ENCODE assay signal across 23 cellular contexts in genomic region chr16:88966986-88967799, GRCh38. TPM values are rescaled to one million over a fixed set of nuclear protein-coding genes. Genes with fewer than 3 reads are reported as not detected.
DNase-seq lines count a peak whose midpoint lies in the region; ATAC-seq, FAIRE-seq and TF ChIP-seq lines count a peak whose summit lies in the region.
"Had no signal": no experiment of that assay in that cellular context is flagged by ENCODE, and none has a peak within 500 bp of the region (broad histone marks: within the 10 kb centered on the region; RNA-seq: fewer than 3 reads in every experiment).

No MANE protein-coding gene starts in this region.

- WGBS in HepG2 (ENCODE audit: low lambda C conversion rate) = 29% methylated on average over 35 of the region's 45 CpGs

- TF ChIP-seq POLR2A in HepG2 (IDR thresholded peaks at IDR 0.05; ENCODE audit: insufficient read depth in 1 of 2, low read depth in 2 of 2, low read length in 2 of 2) = no peak

- ATAC-seq in Right ventricle myocardium superior (ENCODE audit: poor library complexity) (no peak), HepG2 (no peak), GM21515 (IDR thresholded peaks at IDR 0.05; ENCODE audit: unreplicated experiment) (no peak), GM19463 (IDR thresholded peaks at IDR 0.05; ENCODE audit: unreplicated experiment) (no peak)

- H3K9me3 ChIP-seq in left ventricle myocardium inferior (replicated peaks) = no peaks in the 10 kb centered on the region
- no peaks in the 10 kb centered on the region for H3K9me3 ChIP-seq in SJCRH30 (replicated peaks)
- no peaks in the 10 kb centered on the region for H3K9me3 ChIP-seq in HepG2 (ENCODE audit: low read length)
- H3K9me3 ChIP-seq: left lung, mucosa of descending colon had no signal

- H3K36me3 ChIP-seq in left ventricle myocardium inferior (no peaks in the 10 kb centered on the region), SJCRH30 (peaks cover 8% of the 10 kb centered on the region), HepG2 (replicated peaks in 1 of 2; ENCODE audit: control insufficient read depth in 1 of 2, insufficient read depth in 2 of 2, low read length in 2 of 2) (no peaks in the 10 kb centered on the region)
- H3K36me3 ChIP-seq: left lung had no signal

- H3K4me3 ChIP-seq in left ventricle myocardium inferior (no peak overlapping the region), SJCRH30 (no peak overlapping the region), HepG2 (replicated peaks in 1 of 3; ENCODE audit: insufficient read depth in 1 of 3, low read depth in 2 of 3, low read length in 3 of 3) (no peak overlapping the region)
- H3K4me3 ChIP-seq: left lung, mucosa of descending colon, smooth muscle cell had no signal

- CTCF ChIA-PET in HepG2 (lab: Yijun Ruan, JAX; ENCODE audit: low intra/inter-chr PET ratio, low total read pairs) = no interaction called here

- H3K27me3 ChIP-seq in left ventricle myocardium inferior (ENCODE audit: low read depth) (peaks cover 87% of the 10 kb centered on the region), SJCRH30 (no peaks in the 10 kb centered on the region), HepG2 (ENCODE audit: control insufficient read depth in 1 of 2, insufficient read depth in 2 of 2, low read length in 2 of 2) (peaks cover 55 to 95% of the 10 kb centered on the region in 2 experiments)

- H3K9ac ChIP-seq in HepG2 (ENCODE audit: insufficient read depth, low read depth, low read length) = no peak overlapping the region

- no peak overlapping the region for H3K4me2 ChIP-seq in HepG2 (ENCODE audit: low read depth, low read length)
- H3K4me2 ChIP-seq: smooth muscle cell had no signal

- DNase-seq in Right ventricle myocardium superior (peak; percentile 38), left ventricle myocardium inferior (no peak), SJCRH30 (peak in 1 of 2 experiments; percentile 16), HepG2 (ENCODE audit: low spot score) (no peak), dedifferentiated amniotic fluid mesenchymal stem cell (ENCODE audit: extremely low spot score) (no peak), NCI-H526 treated with DMSO at 0.1 percent for 48 hours (lab: John Stamatoyannopoulos, UW) (no peak)
- DNase-seq: activated effector memory CD4-positive, alpha-beta T cell treated with Interleukin-2 at 50 U/mL for 16 hours; C1 segment of cervical spinal cord; foreskin fibroblast; GOT3; KG1; NCI-H187 treated with DMSO at 0.1 percent for 48 hours; NCI-H2227 treated with DMSO at 0.1 percent for 48 hours; NK-92 treated with Interleukin-12 subunit alpha and Interleukin-12 subunit beta, amount 100 ng/mL, for 24 hours; nucleus accumbens; stimulated activated CD4-positive, alpha-beta T cell treated with anti-CD3 and anti-CD28 coated beads, Interleukin-4, amount 100 ng/mL, for 4 hours had no signal

- FAIRE-seq in HepG2 (lab: Jason Lieb, UNC) = no peak

- H3K27ac ChIP-seq in left ventricle myocardium inferior (replicated peaks) (no peak overlapping the region), SJCRH30 (peak overlapping the region; percentile 64), HepG2 (ENCODE audit: extremely low read length, insufficient read depth, low read length) (no peak overlapping the region)
- H3K27ac ChIP-seq: left lung had no signal

- intact Hi-C loops in Right ventricle myocardium superior (cut with DNase I) = no loop called here
- intact Hi-C loops in left ventricle myocardium inferior (cut with micrococcal nuclease) = no loop called here
- intact Hi-C loops in HepG2 (cut with micrococcal nuclease; ENCODE audit: unreplicated experiment) = no loop called here

- TF ChIP-seq CTCF in left ventricle myocardium inferior (IDR thresholded peaks at IDR 0.05; ENCODE audit: borderline replicate concordance) (no peak), HepG2 (CRISPR knock-in tag; IDR thresholded peaks at IDR 0.05) (no peak)

- H4K20me1 ChIP-seq in HepG2 (ENCODE audit: insufficient read depth, low read length) = 0 out of 2 replicates have a peak, but pooled peaks cover 2% of the 10 kb centered on the region

- peaks cover 6% of the 10 kb centered on the region for H3K4me1 ChIP-seq in left ventricle myocardium inferior
- peaks cover 62% of the 10 kb centered on the region for H3K4me1 ChIP-seq in SJCRH30
- H3K4me1 ChIP-seq in HepG2 (ENCODE audit: insufficient read depth, low read length) = no peaks in the 10 kb centered on the region

- no TSS peak for BruUV-seq in HepG2 (replicated peaks; lab: Mats Ljungman, UMichigan)

- no peak for TF ChIP-seq RAD21 in HepG2 (CRISPR knock-in tag; IDR thresholded peaks at IDR 0.05)

- POLR2A ChIA-PET in HepG2 (lab: Yijun Ruan, JAX) = no interaction called here

- no peak for TF ChIP-seq EP300 in HepG2 (IDR thresholded peaks at IDR 0.05; ENCODE audit: low read depth in 2 of 2, low read length in 2 of 2)
- TF ChIP-seq EP300 in HepG2 (CRISPR knock-in tag; IDR thresholded peaks at IDR 0.05; ENCODE audit: borderline replicate concordance) = no peak

- H3K79me2 ChIP-seq in HepG2 (ENCODE audit: insufficient read depth, low read length) = no peaks in the 10 kb centered on the region

- H2AFZ ChIP-seq in HepG2 (ENCODE audit: low read length) = no peak overlapping the region

- in situ Hi-C loops in HepG2 (cut with HindIII; ENCODE audit: extremely low pct_ligation_motif_present, low pct_unique_long_range_greater_than_20kb) = no loop called here

TF ChIP-seq in HepG2, 621 proteins besides CTCF, POLR2A, EP300 and RAD21:
- TF ChIP-seq REL (CRISPR knock-in tag; conservative IDR thresholded peaks at IDR 0.05) = no peak
- no peak for TF ChIP-seq MBD4 (IDR thresholded peaks at IDR 0.05; ENCODE audit: borderline replicate concordance, low read length)
- TF ChIP-seq EZH2 (conservative IDR thresholded peaks at IDR 0.05; ENCODE audit: low read depth, low read length) = peak; percentile 92; the same call in 1 of the 2 replicates
TF ChIP-seq in HepG2: peak in this region for 1.

RNA-seq across cellular contexts. Expression of gene CBFA2T3, which starts 9.8 kb away (rescaled TPM):
- total RNA-seq in Right ventricle myocardium superior = 8.6 TPM
- total RNA-seq in left ventricle myocardium inferior = 8.6 TPM
- 1.8 and 3.5 TPM in 2 replicates for total RNA-seq in SJCRH30 (2014; rRNA removed; shearing (Covaris generic))
- total RNA-seq in HepG2 (2016; rRNA removed; fragmentation: Illumina TruSeq; extraction: Trizol) = not detected in 2 replicates
- total RNA-seq in HepG2 (2016; cell fraction: cytosol; rRNA removed; fragmentation: Illumina TruSeq; extraction: Trizol; ENCODE audit: low read depth) = not detected in 2 replicates
- not detected in 2 replicates for total RNA-seq in HepG2 (2016; cell fraction: insoluble cytoplasmic fraction; rRNA removed; fragmentation: Illumina TruSeq; extraction: Trizol)
- not detected in 2 replicates for total RNA-seq in HepG2 (2016; cell fraction: membrane; rRNA removed; fragmentation: Illumina TruSeq; extraction: Trizol)
- total RNA-seq in HepG2 (2016; cell fraction: nucleus; rRNA removed; fragmentation: Illumina TruSeq; extraction: Trizol) = not detected in 2 replicates
- polyA plus RNA-seq in HepG2 (2011; rRNA removed) = 0.05 and 0.09 TPM in 2 replicates
- 0.04 TPM in 1 of 2 replicates, not detected in the other for polyA plus RNA-seq in HepG2 (2011; cell fraction: cytosol; rRNA removed)
- not detected in 2 replicates for polyA plus RNA-seq in HepG2 (2011; cell fraction: nucleus; rRNA removed)
- 0.07 TPM in 1 of 2 replicates, not detected in the other for polyA plus RNA-seq in HepG2 (2012)
- polyA plus RNA-seq in HepG2 (2016; cell fraction: cytosol; fragmentation: Illumina TruSeq; extraction: Trizol; ENCODE audit: low read depth) = not detected in 2 replicates
- not detected in 2 replicates for polyA plus RNA-seq in HepG2 (2016; cell fraction: insoluble cytoplasmic fraction; fragmentation: Illumina TruSeq; extraction: Trizol; ENCODE audit: low read depth)
- not detected in 2 replicates for polyA plus RNA-seq in HepG2 (2016; cell fraction: membrane; fragmentation: Illumina TruSeq; extraction: Trizol; ENCODE audit: low read depth)
- polyA plus RNA-seq in HepG2 (2016; cell fraction: nucleus; fragmentation: Illumina TruSeq; extraction: Trizol; ENCODE audit: insufficient read depth, low read depth) = 0.11 TPM in 1 of 2 replicates, not detected in the other
- 0.19 and 0.60 TPM in 2 replicates for polyA minus RNA-seq in HepG2 (2011; rRNA and poly(A)+ RNA removed; ENCODE audit: low replicate concordance)
- polyA minus RNA-seq in HepG2 (2011; cell fraction: cytosol; rRNA and poly(A)+ RNA removed) = not detected in 2 replicates
- polyA minus RNA-seq in HepG2 (2011; cell fraction: nucleus; rRNA and poly(A)+ RNA removed) = not detected in 2 replicates
- total RNA-seq: activated CD8-positive, alpha-beta memory T cell treated with anti-CD3 and anti-CD28 coated beads for 36 hours; dermis blood vessel endothelial cell; smooth muscle cell had no signal
